In genomic region chr1:110161822-110162221, GRCh38 we compare ENCODE assay signal across 18 cellular contexts. TPM values are rescaled to one million over a fixed set of nuclear protein-coding genes. Genes with fewer than 3 reads are reported as not detected.
"Had no signal": no experiment of that assay in that cellular context is flagged by ENCODE, and none has a peak within 500 bp of the region (broad histone marks: within the 10 kb centered on the region; RNA-seq: fewer than 3 reads in every experiment).

No MANE protein-coding gene starts in this region.

- H3K36me3 ChIP-seq: brain microvascular endothelial cell, heart left ventricle, sigmoid colon had no signal

- H3K27me3 ChIP-seq: brain microvascular endothelial cell, sigmoid colon had no signal

- H3K9me3 ChIP-seq: heart left ventricle, psoas muscle had no signal

- H3K27ac ChIP-seq: brain microvascular endothelial cell, heart left ventricle, psoas muscle, sigmoid colon had no signal

- H3K4me3 ChIP-seq: heart left ventricle, lung, psoas muscle, sigmoid colon had no signal

- DNase-seq: activated CD4-positive, alpha-beta T cell treated with anti-CD3 and anti-CD28 coated beads, Interleukin-2, amount 50 U/mL, for 1 hour; activated CD4-positive, CD25-positive, alpha-beta regulatory T cell; activated T-cell treated with anti-CD3 and anti-CD28 coated beads, Interleukin-2, amount 50 U/mL, for 1 hour; brain microvascular endothelial cell; foreskin melanocyte; heart left ventricle; left colon; naive thymus-derived CD4-positive, alpha-beta T cell; psoas muscle; sigmoid colon; stimulated activated CD4-positive, alpha-beta T cell treated with anti-CD3 and anti-CD28 coated beads, Interleukin-2, amount 100 ng/mL, for 24 hours; stimulated activated naive B cell treated with anti-CD40 and anti-IgM and Interleukin-4, amounts not matched to agents 10 μg/mL and 1 μg/mL and 100 μg/mL, for 72 hours; T-helper 2 cell; trophoblast cell had no signal

- H3K4me1 ChIP-seq: psoas muscle, sigmoid colon had no signal

RNA-seq across cellular contexts. Expression of gene SLC6A17, which starts 11.5 kb away (rescaled TPM):
- total RNA-seq: endothelial cell of umbilical vein; naive thymus-derived CD4-positive, alpha-beta T cell had no signal

RNA-seq across cellular contexts. Expression of gene UBL4B, which starts 49.6 kb away (rescaled TPM):
- total RNA-seq: chondrocyte; endothelial cell of umbilical vein; heart left ventricle; left colon; lung; mononuclear cell; naive thymus-derived CD4-positive, alpha-beta T cell had no signal
